16 cellular contexts compared by ENCODE assay signal in genomic region chr4:110532901-110533589, GRCh38. TPM values are rescaled to one million over a fixed set of nuclear protein-coding genes. Genes with fewer than 3 reads are reported as not detected.
DNase-seq lines count a peak whose midpoint lies in the region; ATAC-seq and TF ChIP-seq lines count a peak whose summit lies in the region.
"Had no signal": no experiment of that assay in that cellular context is flagged by ENCODE, and none has a peak within 500 bp of the region (broad histone marks: within the 10 kb centered on the region; RNA-seq: fewer than 3 reads in every experiment).

No MANE protein-coding gene starts in this region.

- peak overlapping the region; percentile 28 for H3K4me3 Mint-ChIP-seq in chondrocyte (ENCODE audit: unreplicated experiment)

- H3F3A ChIP-seq in Loucy (ENCODE audit: low read depth), result no peaks in the 10 kb centered on the region

- no peaks in the 10 kb centered on the region for H4K20me1 ChIP-seq in BLaER1 treated with 17β-estradiol and CSF1 and Interleukin-3, amounts not matched to agents 10 nM and 100 nM
- H4K20me1 ChIP-seq in Loucy (ENCODE audit: insufficient read depth, low read length, poor library complexity, severe bottlenecking), result no peaks in the 10 kb centered on the region
- H4K20me1 ChIP-seq in osteoblast (ENCODE audit: insufficient read depth, low read length), result no peaks in the 10 kb centered on the region

- no peaks in the 10 kb centered on the region for H3K27me3 ChIP-seq in BLaER1 treated with 17β-estradiol and CSF1 and Interleukin-3, amounts not matched to agents 10 nM and 100 nM
- H3K27me3 ChIP-seq in Loucy (ENCODE audit: insufficient read depth, low read length, poor library complexity, severe bottlenecking), result no peaks in the 10 kb centered on the region
- H3K27me3 ChIP-seq in osteoblast (ENCODE audit: insufficient read depth, low read length), result peaks cover 2% of the 10 kb centered on the region
- H3K27me3 ChIP-seq in suprapubic skin, result no peaks in the 10 kb centered on the region

- H3K36me3 Mint-ChIP-seq in chondrocyte (ENCODE audit: low read depth), result peaks cover 3% of the 10 kb centered on the region

- H3K4me1 Mint-ChIP-seq in chondrocyte (ENCODE audit: low read depth), result peaks cover 19% of the 10 kb centered on the region

- peak overlapping the region; percentile 89 for H3K27ac Mint-ChIP-seq in chondrocyte (ENCODE audit: unreplicated experiment)
- H3K27ac Mint-ChIP-seq: activated CD4-positive, alpha-beta memory T cell treated with anti-CD3 and anti-CD28 coated beads, Interleukin-2, amount 10 ng/mL, durations not matched to agents 7 days and 5 days had no signal

- WGBS in suprapubic skin, result 61% methylated on average over 4 of the region's 4 CpGs

- H3K36me3 ChIP-seq in BLaER1 treated with 17β-estradiol and CSF1 and Interleukin-3, amounts not matched to agents 10 nM and 100 nM, result no peaks in the 10 kb centered on the region
- H3K36me3 ChIP-seq in Loucy (ENCODE audit: insufficient read depth, low read length) (no peaks in the 10 kb centered on the region), osteoblast (ENCODE audit: insufficient read depth, low read length) (no peaks in the 10 kb centered on the region), suprapubic skin (no peaks in the 10 kb centered on the region)

- H3K79me2 ChIP-seq in Loucy (ENCODE audit: insufficient read depth, low read length) (0 out of 2 replicates have a peak, but pooled peaks cover 3% of the 10 kb centered on the region), osteoblast (ENCODE audit: insufficient read depth, low read length) (no peaks in the 10 kb centered on the region)

- no peak for TF ChIP-seq POLR2A in suprapubic skin (IDR thresholded peaks at IDR 0.05)

- TF ChIP-seq EP300 in suprapubic skin (IDR thresholded peaks at IDR 0.05), result no peak

- H3K9me2 ChIP-seq in Loucy (replicated peaks; ENCODE audit: low read depth, low read length), result no peaks in the 10 kb centered on the region
- H3K9me2 ChIP-seq: SK-N-SH had no signal

- H3K9me3 ChIP-seq in BLaER1 treated with 17β-estradiol and CSF1 and Interleukin-3, amounts not matched to agents 10 nM and 100 nM (replicated peaks in 1 of 11), result peaks cover 14 to 41% (median 27%) of the 10 kb centered on the region in 11 experiments
- H3K9me3 ChIP-seq in Loucy (ENCODE audit: insufficient read depth, low read depth, low read length), result peaks cover 11% of the 10 kb centered on the region; the same call in 1 of the 2 replicates
- no peaks in the 10 kb centered on the region for H3K9me3 ChIP-seq in osteoblast (ENCODE audit: low read depth, low read length)
- no peaks in the 10 kb centered on the region for H3K9me3 ChIP-seq in suprapubic skin
- H3K9me3 ChIP-seq: SK-N-SH had no signal

- peak overlapping the region; percentile 82 for H2AFZ ChIP-seq in Loucy (ENCODE audit: low read length)
- peak overlapping the region; percentile 40 for H2AFZ ChIP-seq in osteoblast (ENCODE audit: low read length)

- peak overlapping the region in 8 of 11 experiments; percentile 5 to 49 (median 34); a peak in 6 of 22 replicates for H3K4me2 ChIP-seq in BLaER1 treated with 17β-estradiol and CSF1 and Interleukin-3, amounts not matched to agents 10 nM and 100 nM
- peak overlapping the region; percentile 76 for H3K4me2 ChIP-seq in Loucy (ENCODE audit: low read depth, low read length, poor library complexity, severe bottlenecking)
- no peak overlapping the region for H3K4me2 ChIP-seq in osteoblast (ENCODE audit: insufficient read depth, low read length)
- H3K4me2 ChIP-seq: SK-N-SH had no signal

- no peak overlapping the region for H3K4me3 ChIP-seq in BLaER1 treated with 17β-estradiol and CSF1 and Interleukin-3, amounts not matched to agents 10 nM and 100 nM
- H3K4me3 ChIP-seq in Loucy (ENCODE audit: low read length, poor library complexity, severe bottlenecking), result peak overlapping the region; percentile 62
- H3K4me3 ChIP-seq in osteoblast (ENCODE audit: insufficient read depth, low read length), result no peak overlapping the region
- H3K4me3 ChIP-seq in suprapubic skin, result no peak overlapping the region

- DNase-seq in chondrocyte (ENCODE audit: low spot score), result no peak
- DNase-seq in osteoblast (ENCODE audit: insufficient read length, low spot score, missing footprints), result no peak
- DNase-seq in cerebellum (ENCODE audit: low spot score), result no peak
- DNase-seq in suprapubic skin (ENCODE audit: low spot score in 2 of 2), result no peak
- no peak for DNase-seq in COLO829 (ENCODE audit: low spot score)
- DNase-seq: activated CD4-positive, alpha-beta memory T cell treated with anti-CD3 and anti-CD28 coated beads, Interleukin-2, amount 10 ng/mL, durations not matched to agents 7 days and 5 days; DMS 273 treated with DMSO at 0.1 percent for 48 hours; dorsolateral prefrontal cortex; NCI-H2171 treated with DMSO at 0.1 percent for 48 hours; SK-N-SH; small intestine; stimulated activated naive CD4-positive, alpha-beta T cell treated with Interleukin-2 at 50 U/mL for 16 hours had no signal

- peaks cover 0 to 11% (median 9%) of the 10 kb centered on the region in 10 experiments; a peak in 9 of 20 replicates for H3K4me1 ChIP-seq in BLaER1 treated with 17β-estradiol and CSF1 and Interleukin-3, amounts not matched to agents 10 nM and 100 nM
- H3K4me1 ChIP-seq in Loucy (ENCODE audit: insufficient read depth, low read length, poor library complexity, severe bottlenecking) (peaks cover 21% of the 10 kb centered on the region), osteoblast (ENCODE audit: insufficient read depth, low read length) (peaks cover 8% of the 10 kb centered on the region), suprapubic skin (no peaks in the 10 kb centered on the region)

- H3K27me3 Mint-ChIP-seq in chondrocyte (ENCODE audit: low read depth), result no peaks in the 10 kb centered on the region

- H3K9ac ChIP-seq in BLaER1 treated with 17β-estradiol and CSF1 and Interleukin-3, amounts not matched to agents 10 nM and 100 nM, result no peak overlapping the region
- H3K9ac ChIP-seq in Loucy (ENCODE audit: low read depth, low read length, poor library complexity, severe bottlenecking), result peak overlapping the region; percentile 56
- H3K9ac ChIP-seq: SK-N-SH had no signal

- H3K9me3 Mint-ChIP-seq in chondrocyte (ENCODE audit: low read depth), result peaks cover 13% of the 10 kb centered on the region
- H3K9me3 Mint-ChIP-seq: activated CD4-positive, alpha-beta memory T cell treated with anti-CD3 and anti-CD28 coated beads, Interleukin-2, amount 10 ng/mL, durations not matched to agents 7 days and 5 days had no signal

- H3K27ac ChIP-seq in BLaER1 treated with 17β-estradiol and CSF1 and Interleukin-3, amounts not matched to agents 10 nM and 100 nM, result peak overlapping the region in 1 of 11 experiments; percentile 13; a peak in 1 of 22 replicates
- H3K27ac ChIP-seq in osteoblast (ENCODE audit: low read depth, low read length) (no peak overlapping the region), suprapubic skin (no peak overlapping the region)

- no peak for ATAC-seq in GM18867 (IDR thresholded peaks at IDR 0.05; ENCODE audit: unreplicated experiment)

- TF ChIP-seq CTCF in Loucy (conservative IDR thresholded peaks at IDR 0.05; ENCODE audit: low read length), result no peak
- TF ChIP-seq CTCF in chondrocyte (IDR thresholded peaks at IDR 0.05), result no peak
- TF ChIP-seq CTCF in osteoblast (IDR thresholded peaks at IDR 0.05; ENCODE audit: extremely low read depth, low read depth, low read length), result no peak
- no peak for TF ChIP-seq CTCF in suprapubic skin (IDR thresholded peaks at IDR 0.05)

RNA-seq across cellular contexts. Expression of gene ENPEP, which starts 57.1 kb away (rescaled TPM):
- total RNA-seq in chondrocyte, result 0.63 to 2.2 TPM (median 0.72 TPM) in 3 replicates
- total RNA-seq in osteoblast, result 0.59 and 1.1 TPM in 2 replicates
- total RNA-seq in cerebellum, result 2.7 TPM
- total RNA-seq in suprapubic skin, result 1 to 10 TPM in 3 of 4 donors, under 1 TPM in 1; 0.91 to 2.5 (median 1.7) TPM
- total RNA-seq: lung microvascular endothelial cell had no signal
